In genomic region chrX:11151799-11152591, GRCh38 we compare ENCODE assay signal across 20 cellular contexts. TPM values are rescaled to one million over a fixed set of nuclear protein-coding genes. Genes with fewer than 3 reads are reported as not detected.
DNase-seq lines count a peak whose midpoint lies in the region; FAIRE-seq and TF ChIP-seq lines count a peak whose summit lies in the region.
"Had no signal": no experiment of that assay in that cellular context is flagged by ENCODE, and none has a peak within 500 bp of the region (broad histone marks: within the 10 kb centered on the region; RNA-seq: fewer than 3 reads in every experiment).

No MANE protein-coding gene starts in this region.

- no peaks in the 10 kb centered on the region for H3K36me3 ChIP-seq in astrocyte (ENCODE audit: insufficient read depth, low read length)
- no peaks in the 10 kb centered on the region for H3K36me3 ChIP-seq in neural progenitor cell
- H3K36me3 ChIP-seq: gastrocnemius medialis, thoracic aorta had no signal

- H3K27ac Mint-ChIP-seq in astrocyte (ENCODE audit: unreplicated experiment): no peak overlapping the region
- H3K27ac Mint-ChIP-seq in neural progenitor cell: peak overlapping the region; percentile 26
- H3K27ac Mint-ChIP-seq: CD4-positive, CD25-positive, alpha-beta regulatory T cell; natural killer cell; stimulated activated naive B cell treated with anti-CD40 and anti-IgM and Interleukin-4, amounts not matched to agents 10 μg/mL and 1 μg/mL and 100 μg/mL, for 72 hours; WTC11 had no signal

- H3K27ac ChIP-seq in astrocyte (ENCODE audit: low read depth, low read length) (no peak overlapping the region), neural progenitor cell (no peak overlapping the region)
- H3K27ac ChIP-seq: gastrocnemius medialis, thoracic aorta had no signal

- H3K27me3 ChIP-seq in astrocyte (ENCODE audit: insufficient read depth, low read length) (no peaks in the 10 kb centered on the region), neural progenitor cell (no peaks in the 10 kb centered on the region)
- H3K27me3 ChIP-seq: gastrocnemius medialis had no signal

- H3K9me3 Mint-ChIP-seq in astrocyte (ENCODE audit: unreplicated experiment): no peaks in the 10 kb centered on the region
- no peaks in the 10 kb centered on the region for H3K9me3 Mint-ChIP-seq in neural progenitor cell
- H3K9me3 Mint-ChIP-seq: CD4-positive, CD25-positive, alpha-beta regulatory T cell; central memory CD8-positive, alpha-beta T cell; natural killer cell; stimulated activated naive B cell treated with anti-CD40 and anti-IgM and Interleukin-4, amounts not matched to agents 10 μg/mL and 1 μg/mL and 100 μg/mL, for 72 hours; WTC11 had no signal

- H3K79me2 ChIP-seq in astrocyte (ENCODE audit: insufficient read depth, low read length) (no peaks in the 10 kb centered on the region), neural progenitor cell (ENCODE audit: low read depth) (no peaks in the 10 kb centered on the region)
- H3K79me2 ChIP-seq: parathyroid adenoma had no signal

- no peaks in the 10 kb centered on the region for H3K27me3 Mint-ChIP-seq in astrocyte (ENCODE audit: low read depth, unreplicated experiment)
- H3K27me3 Mint-ChIP-seq in neural progenitor cell (ENCODE audit: insufficient read depth, low read depth): peaks cover 4% of the 10 kb centered on the region
- H3K27me3 Mint-ChIP-seq: CD4-positive, CD25-positive, alpha-beta regulatory T cell; central memory CD8-positive, alpha-beta T cell; stimulated activated naive B cell treated with anti-CD40 and anti-IgM and Interleukin-4, amounts not matched to agents 10 μg/mL and 1 μg/mL and 100 μg/mL, for 72 hours had no signal

- H3K9ac ChIP-seq in astrocyte (ENCODE audit: low read length) (no peak overlapping the region), neural progenitor cell (no peak overlapping the region)
- H3K9ac ChIP-seq: parathyroid adenoma had no signal

- DNase-seq in NCI-H1417 (lab: John Stamatoyannopoulos, UW) (peak in 2 of 3 experiments; percentile 46 to 85), NCI-H2227 (lab: John Stamatoyannopoulos, UW; ENCODE audit: unreplicated experiment) (peak; percentile 73), astrocyte (ENCODE audit: low read depth) (no peak), neural progenitor cell (ENCODE audit: low spot score) (peak; percentile 11), COLO668 (lab: John Stamatoyannopoulos, UW; ENCODE audit: unreplicated experiment) (no peak), NCI-H2107 (lab: John Stamatoyannopoulos, UW) (no peak), medulla oblongata (ENCODE audit: extremely low spot score) (no peak)
- DNase-seq: activated CD4-positive, alpha-beta T cell treated with anti-CD3 and anti-CD28 coated beads, Interleukin-2, amount 50 U/mL, for 48 hours; CD4-positive, CD25-positive, alpha-beta regulatory T cell; effector CD4-positive, alpha-beta T cell; gastrocnemius medialis; mesenchymal stem cell; natural killer cell; stimulated activated CD4-positive, alpha-beta T cell treated with anti-CD3 and anti-CD28 coated beads, Interleukin-1b, Interleukin-23, amount 100 ng/mL, for 48 hours; stimulated activated naive B cell treated with anti-CD40 and anti-IgM and Interleukin-4, amounts not matched to agents 10 μg/mL and 1 μg/mL and 100 μg/mL, for 72 hours had no signal

- FAIRE-seq in astrocyte (lab: Jason Lieb, UNC): peak; percentile 49
- FAIRE-seq: GM12878 had no signal

- H3K36me3 Mint-ChIP-seq in astrocyte (ENCODE audit: low read depth, unreplicated experiment): no peaks in the 10 kb centered on the region
- peaks cover 2% of the 10 kb centered on the region for H3K36me3 Mint-ChIP-seq in neural progenitor cell
- H3K36me3 Mint-ChIP-seq: CD4-positive, CD25-positive, alpha-beta regulatory T cell; natural killer cell; stimulated activated naive B cell treated with anti-CD40 and anti-IgM and Interleukin-4, amounts not matched to agents 10 μg/mL and 1 μg/mL and 100 μg/mL, for 72 hours; WTC11 had no signal

- H3F3A ChIP-seq in neural progenitor cell (ENCODE audit: low read depth): no peaks in the 10 kb centered on the region

- H3K4me1 Mint-ChIP-seq in astrocyte (ENCODE audit: low read depth, unreplicated experiment) (peaks cover 2% of the 10 kb centered on the region), neural progenitor cell (peaks cover 17% of the 10 kb centered on the region)
- H3K4me1 Mint-ChIP-seq: CD4-positive, CD25-positive, alpha-beta regulatory T cell; central memory CD8-positive, alpha-beta T cell; natural killer cell; stimulated activated naive B cell treated with anti-CD40 and anti-IgM and Interleukin-4, amounts not matched to agents 10 μg/mL and 1 μg/mL and 100 μg/mL, for 72 hours had no signal

- no peak overlapping the region for H3K4me2 ChIP-seq in astrocyte (ENCODE audit: low read length)
- no peak overlapping the region for H3K4me2 ChIP-seq in neural progenitor cell

- no peak overlapping the region for H3K4me3 ChIP-seq in astrocyte (ENCODE audit: insufficient read depth, low read depth, low read length)
- H3K4me3 ChIP-seq in neural progenitor cell: no peak overlapping the region
- H3K4me3 ChIP-seq: gastrocnemius medialis, GM12878, thoracic aorta had no signal

- H3K4me3 Mint-ChIP-seq in astrocyte (ENCODE audit: unreplicated experiment) (no peak overlapping the region), neural progenitor cell (no peak overlapping the region)
- H3K4me3 Mint-ChIP-seq: CD4-positive, CD25-positive, alpha-beta regulatory T cell; central memory CD8-positive, alpha-beta T cell; natural killer cell; stimulated activated naive B cell treated with anti-CD40 and anti-IgM and Interleukin-4, amounts not matched to agents 10 μg/mL and 1 μg/mL and 100 μg/mL, for 72 hours; WTC11 had no signal

- H2AFZ ChIP-seq in astrocyte (ENCODE audit: low read depth, low read length) (no peak overlapping the region), neural progenitor cell (replicated peaks) (no peak overlapping the region)
- H2AFZ ChIP-seq: parathyroid adenoma had no signal

- H3K9me3 ChIP-seq in astrocyte (ENCODE audit: insufficient read depth, low read depth, low read length) (no peaks in the 10 kb centered on the region), neural progenitor cell (ENCODE audit: low read depth) (no peaks in the 10 kb centered on the region)
- H3K9me3 ChIP-seq: gastrocnemius medialis, thoracic aorta had no signal

- TF ChIP-seq CTCF in astrocyte (IDR thresholded peaks at IDR 0.05; ENCODE audit: insufficient read depth, low read depth, low read length): no peak
- TF ChIP-seq CTCF in neural progenitor cell (IDR thresholded peaks at IDR 0.05): no peak

- no peaks in the 10 kb centered on the region for H4K20me1 ChIP-seq in astrocyte (ENCODE audit: insufficient read depth, low read length)
- no peaks in the 10 kb centered on the region for H4K20me1 ChIP-seq in neural progenitor cell (ENCODE audit: low read depth)

- H3K4me1 ChIP-seq in astrocyte (ENCODE audit: insufficient read depth, low read length): no peaks in the 10 kb centered on the region
- peaks cover 7% of the 10 kb centered on the region for H3K4me1 ChIP-seq in neural progenitor cell
- H3K4me1 ChIP-seq: gastrocnemius medialis, parathyroid adenoma had no signal

RNA-seq across cellular contexts. Expression of gene HCCS, which starts 40.9 kb away (rescaled TPM):
- total RNA-seq in astrocyte (38.0 and 39.2 TPM in 2 replicates), neural progenitor cell (ENCODE audit: low replicate concordance) (14.8 and 19.8 TPM in 2 replicates)

Comparison
In these comparisons a context has a peak if more than half of its experiments do, and no peak if none do; other contexts are left out.
1. DNase-seq: peak in NCI-H1417 (2 of 3), NCI-H2227 (single experiment) and neural progenitor cell (single experiment); none in astrocyte (single experiment), COLO668 (single experiment), NCI-H2107 (single experiment) and medulla oblongata (single experiment).